ENCODE assay signal across 36 cellular contexts in genomic region chr6:123036663-123037062, GRCh38. TPM values are rescaled to one million over a fixed set of nuclear protein-coding genes. Genes with fewer than 3 reads are reported as not detected.
"Had no signal": no experiment of that assay in that cellular context is flagged by ENCODE, and none has a peak within 500 bp of the region (broad histone marks: within the 10 kb centered on the region; RNA-seq: fewer than 3 reads in every experiment).

No MANE protein-coding gene starts in this region.

- DNase-seq: activated B cell treated with CpG ODN at 0.5 μM for 24 hours; activated CD4-positive, alpha-beta memory T cell treated with anti-CD3 and anti-CD28 coated beads for 36 hours; activated CD4-positive, alpha-beta T cell treated with anti-CD3 and anti-CD28 coated beads for 4 hours; activated CD4-positive, alpha-beta T cell treated with anti-CD3 and anti-CD28 coated beads, Interleukin-2, amount 10 ng/mL, durations not matched to agents 24 days and 14 days; activated CD4-positive, alpha-beta T cell treated with anti-CD3 and anti-CD28 coated beads, Interleukin-2, amount 50 U/mL, for 1 hour; activated CD4-positive, alpha-beta T cell treated with anti-CD3 and anti-CD28 coated beads, Interleukin-2, amount 50 U/mL, for 4 hours; activated CD4-positive, CD25-positive, alpha-beta regulatory T cell treated with anti-CD3 and anti-CD28 coated beads, Interleukin-2, amount 50 U/mL, for 72 hours; activated CD8-positive, alpha-beta memory T cell treated with anti-CD3 and anti-CD28 coated beads, Interleukin-2, amount 50 U/mL, for 4 hours; activated CD8-positive, alpha-beta T cell treated with anti-CD3 and anti-CD28 coated beads for 36 hours; activated effector memory CD4-positive, alpha-beta T cell treated with anti-CD3 and anti-CD28 coated beads, Interleukin-2, amount 50 U/mL, for 16 hours; activated gamma-delta T cell treated with Interleukin-2 at 50 U/mL for 16 hours; activated naive CD4-positive, alpha-beta T cell; activated naive CD4-positive, alpha-beta T cell treated with anti-CD3 and anti-CD28 coated beads for 36 hours; activated naive CD4-positive, alpha-beta T cell treated with anti-CD3 and anti-CD28 coated beads, Interleukin-2, amount 50 U/mL, for 16 hours; activated naive CD8-positive, alpha-beta T cell treated with anti-CD3 and anti-CD28 coated beads for 36 hours; activated T-cell treated with anti-CD3 and anti-CD28 coated beads for 4 hours; activated T-cell treated with anti-CD3 and anti-CD28 coated beads, Interleukin-2, amount 50 U/mL, for 1 hour; activated T-cell treated with anti-CD3 and anti-CD28 coated beads, Interleukin-2, amount 50 U/mL, for 4 hours; activated T-cell treated with anti-CD3 and anti-CD28 coated beads, Interleukin-2, amount 50 U/mL, for 72 hours; adrenal gland; amniotic stem cell; aorta; body of pancreas; brain microvascular endothelial cell; central memory CD4-positive, alpha-beta T cell; T-helper 1 cell; T-helper 2 cell; T-helper 9 cell had no signal

- ATAC-seq: activated CD8-positive, alpha-beta T cell treated with anti-CD3 and anti-CD28 coated beads for 36 hours; activated naive CD4-positive, alpha-beta T cell treated with anti-CD3 and anti-CD28 coated beads, Interleukin-2, amount 50 U/mL, for 72 hours; activated T-cell treated with anti-CD3 and anti-CD28 coated beads, Interleukin-2, amount 50 U/mL, for 4 hours; activated T-cell treated with anti-CD3 and anti-CD28 coated beads, Interleukin-2, amount 50 U/mL, for 72 hours; activated T-helper 17 cell treated with anti-CD3 and anti-CD28 coated beads, Interleukin-2, amount 50 U/mL, for 72 hours; body of pancreas had no signal

- H3K27me3 ChIP-seq: adrenal gland, body of pancreas, brain microvascular endothelial cell, breast epithelium had no signal

- H3K4me3 ChIP-seq: adrenal gland, body of pancreas, breast epithelium had no signal

- H3K27ac ChIP-seq: adrenal gland, body of pancreas, brain microvascular endothelial cell, breast epithelium, VCaP had no signal

RNA-seq across cellular contexts. Expression of gene CLVS2, which starts 40.6 kb away (rescaled TPM):
- total RNA-seq: activated B cell treated with CpG ODN at 0.5 μM for 24 hours; activated CD4-positive, alpha-beta memory T cell treated with anti-CD3 and anti-CD28 coated beads for 36 hours; activated CD4-positive, alpha-beta T cell treated with anti-CD3 and anti-CD28 coated beads, Interleukin-2, amount 10 ng/mL, durations not matched to agents 24 days and 14 days; activated CD8-positive, alpha-beta memory T cell treated with anti-CD3 and anti-CD28 coated beads for 36 hours; activated CD8-positive, alpha-beta T cell treated with anti-CD3 and anti-CD28 coated beads for 36 hours; activated naive CD4-positive, alpha-beta T cell treated with anti-CD3 and anti-CD28 coated beads for 36 hours; activated naive CD4-positive, alpha-beta T cell treated with anti-CD3 and anti-CD28 coated beads, Interleukin-2, amount 50 U/mL, for 72 hours; activated naive CD8-positive, alpha-beta T cell treated with anti-CD3 and anti-CD28 coated beads for 36 hours; activated T-cell treated with anti-CD3 and anti-CD28 coated beads, Interleukin-2, amount 50 U/mL, for 4 hours; activated T-cell treated with anti-CD3 and anti-CD28 coated beads, Interleukin-2, amount 50 U/mL, for 72 hours; activated T-helper 1 cell treated with anti-CD3 and anti-CD28 coated beads, Interleukin-12 subunit alpha, Interleukin-12 subunit beta, Interleukin-2, Interleukin-4 antibody, amounts not matched to agents 30 ng/mL and 10 ng/mL and 1 ng/mL, durations not matched to agents 14 hours and 24 hours and 36 hours; activated T-helper 17 cell treated with anti-CD3 and anti-CD28 coated beads, Interleukin-2, amount 50 U/mL, for 72 hours; astrocyte; breast epithelium; cardiac septum had no signal
